In the genomic region with DNA sequence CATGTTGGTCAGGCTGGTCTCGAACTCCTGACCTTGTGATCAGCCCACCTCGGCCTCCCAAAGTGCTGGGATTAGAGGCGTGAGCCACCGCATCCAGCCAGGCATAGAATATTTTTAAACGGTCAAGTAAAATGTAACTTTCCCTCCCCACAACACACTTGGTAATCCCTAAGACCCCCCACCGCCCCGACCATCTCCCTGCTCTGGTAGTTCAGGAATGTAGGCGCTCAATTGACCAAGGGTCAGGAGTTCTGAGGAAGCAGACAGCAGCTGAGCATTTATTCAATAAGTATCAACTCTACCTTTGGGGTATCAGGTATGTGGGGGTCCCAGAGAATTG, we compare ENCODE assay signal across 25 cellular contexts. TPM values are rescaled to one million over a fixed set of nuclear protein-coding genes. Genes with fewer than 3 reads are reported as not detected.
DNase-seq lines count a peak whose midpoint lies in the region; ATAC-seq and TF ChIP-seq lines count a peak whose summit lies in the region.
"Had no signal": no experiment of that assay in that cellular context is flagged by ENCODE, and none has a peak within 500 bp of the region (broad histone marks: within the 10 kb centered on the region; RNA-seq: fewer than 3 reads in every experiment).

No MANE protein-coding gene starts in this region.

- H3K27ac ChIP-seq in right lobe of liver (peak overlapping the region; percentile 60 to 93 (median 87)), stomach (peak overlapping the region; percentile 66 to 97 (median 90))
- H3K27ac ChIP-seq: cardiac muscle cell, right atrium auricular region had no signal

- H3K27ac Mint-ChIP-seq in activated CD4-positive, alpha-beta T cell treated with anti-CD3 and anti-CD28 coated beads, Interleukin-2, amount 10 ng/mL, durations not matched to agents 24 days and 14 days = peak overlapping the region; percentile 20
- H3K27ac Mint-ChIP-seq in activated naive CD8-positive, alpha-beta T cell treated with anti-CD3 and anti-CD28 coated beads for 36 hours = peak overlapping the region; percentile 48
- H3K27ac Mint-ChIP-seq: GM23338 had no signal

- H3K36me3 ChIP-seq in right lobe of liver (no peaks in the 10 kb centered on the region), stomach (no peaks in the 10 kb centered on the region)
- H3K36me3 ChIP-seq: cardiac muscle cell, right atrium auricular region had no signal

- H3K27me3 Mint-ChIP-seq in activated CD4-positive, alpha-beta T cell treated with anti-CD3 and anti-CD28 coated beads, Interleukin-2, amount 10 ng/mL, durations not matched to agents 24 days and 14 days = no peaks in the 10 kb centered on the region
- no peaks in the 10 kb centered on the region for H3K27me3 Mint-ChIP-seq in activated naive CD8-positive, alpha-beta T cell treated with anti-CD3 and anti-CD28 coated beads for 36 hours
- H3K27me3 Mint-ChIP-seq: activated CD4-positive, alpha-beta memory T cell treated with anti-CD3 and anti-CD28 coated beads, Interleukin-2, amount 10 ng/mL, durations not matched to agents 7 days and 5 days had no signal

- H3K4me3 Mint-ChIP-seq in activated CD4-positive, alpha-beta T cell treated with anti-CD3 and anti-CD28 coated beads, Interleukin-2, amount 10 ng/mL, durations not matched to agents 24 days and 14 days = no peak overlapping the region
- H3K4me3 Mint-ChIP-seq in activated naive CD8-positive, alpha-beta T cell treated with anti-CD3 and anti-CD28 coated beads for 36 hours = no peak overlapping the region
- H3K4me3 Mint-ChIP-seq: activated CD4-positive, alpha-beta memory T cell treated with anti-CD3 and anti-CD28 coated beads, Interleukin-2, amount 10 ng/mL, durations not matched to agents 7 days and 5 days; GM23338 had no signal

- no peak for ATAC-seq in right lobe of liver
- ATAC-seq: GM23338 had no signal

- H3K4me1 ChIP-seq in right lobe of liver = peaks cover 0 to 59% (median 13%) of the 10 kb centered on the region in 4 donors
- H3K4me1 ChIP-seq in stomach = peaks cover 54 to 85% (median 73%) of the 10 kb centered on the region in 4 donors

- H3K27me3 ChIP-seq in right lobe of liver (no peaks in the 10 kb centered on the region), stomach (no peaks in the 10 kb centered on the region)
- H3K27me3 ChIP-seq: cardiac muscle cell, right atrium auricular region had no signal

- intact Hi-C loops in activated CD4-positive, alpha-beta T cell treated with anti-CD3 and anti-CD28 coated beads, Interleukin-2, amount 10 ng/mL, durations not matched to agents 24 days and 14 days (cut with micrococcal nuclease) = no loop called here
- intact Hi-C loops in right lobe of liver (cut with DNase I) = no loop called here
- intact Hi-C loops in stomach (cut with DNase I; ENCODE audit: low total_unique reads) = no loop called here

- peaks cover 50% of the 10 kb centered on the region for H3K4me1 Mint-ChIP-seq in activated CD4-positive, alpha-beta T cell treated with anti-CD3 and anti-CD28 coated beads, Interleukin-2, amount 10 ng/mL, durations not matched to agents 24 days and 14 days
- H3K4me1 Mint-ChIP-seq in activated naive CD8-positive, alpha-beta T cell treated with anti-CD3 and anti-CD28 coated beads for 36 hours = peaks cover 56% of the 10 kb centered on the region

- H3K9me3 Mint-ChIP-seq in activated CD4-positive, alpha-beta T cell treated with anti-CD3 and anti-CD28 coated beads, Interleukin-2, amount 10 ng/mL, durations not matched to agents 24 days and 14 days = no peaks in the 10 kb centered on the region
- peaks cover 2% of the 10 kb centered on the region for H3K9me3 Mint-ChIP-seq in activated naive CD8-positive, alpha-beta T cell treated with anti-CD3 and anti-CD28 coated beads for 36 hours
- H3K9me3 Mint-ChIP-seq: activated CD4-positive, alpha-beta memory T cell treated with anti-CD3 and anti-CD28 coated beads, Interleukin-2, amount 10 ng/mL, durations not matched to agents 7 days and 5 days; GM23338 had no signal

- H3K36me3 Mint-ChIP-seq in activated CD4-positive, alpha-beta T cell treated with anti-CD3 and anti-CD28 coated beads, Interleukin-2, amount 10 ng/mL, durations not matched to agents 24 days and 14 days (ENCODE audit: low read depth) = no peaks in the 10 kb centered on the region
- H3K36me3 Mint-ChIP-seq in activated naive CD8-positive, alpha-beta T cell treated with anti-CD3 and anti-CD28 coated beads for 36 hours = no peaks in the 10 kb centered on the region

- peak overlapping the region in 1 of 3 donors; percentile 19 for H3K4me3 ChIP-seq in right lobe of liver
- no peak overlapping the region for H3K4me3 ChIP-seq in stomach
- H3K4me3 ChIP-seq: cardiac muscle cell, GM23338, lung, right atrium auricular region had no signal

- TF ChIP-seq CTCF in right lobe of liver (IDR thresholded peaks at IDR 0.05) (no peak), stomach (IDR thresholded peaks at IDR 0.05) (no peak)

- TF ChIP-seq POLR2A in right lobe of liver (IDR thresholded peaks at IDR 0.05) = no peak
- TF ChIP-seq POLR2A in stomach (IDR thresholded peaks at IDR 0.05) = no peak

- TF ChIP-seq EP300 in stomach (IDR thresholded peaks at IDR 0.05) = no peak

- WGBS in right lobe of liver (ENCODE audit: insufficient coverage, low coverage, low lambda C conversion rate, missing lambda C conversion rate) = 75% methylated on average over 4 of the region's 8 CpGs
- 84 to 90% (median 88%) methylated on average over 8 of the region's 8 CpGs for WGBS in stomach, 5 donors

- DNase-seq in activated CD4-positive, alpha-beta T cell treated with anti-CD3 and anti-CD28 coated beads, Interleukin-2, amount 10 ng/mL, durations not matched to agents 24 days and 14 days = no peak
- DNase-seq in activated CD4-positive, alpha-beta T cell treated with anti-CD3 and anti-CD28 coated beads, Interleukin-2, amount 50 U/mL, for 1 hour = no peak
- no peak for DNase-seq in activated naive CD8-positive, alpha-beta T cell treated with anti-CD3 and anti-CD28 coated beads for 36 hours
- DNase-seq in right lobe of liver (no peak), stomach (no peak), SW480 (ENCODE audit: low spot score) (no peak), SK-N-DZ (ENCODE audit: low spot score) (no peak)
- DNase-seq in stimulated activated CD4-positive, alpha-beta T cell treated with anti-CD3 and anti-CD28 coated beads, Interleukin-4, amount 100 ng/mL, for 4 hours = no peak
- DNase-seq: 8988T; activated CD4-positive, alpha-beta memory T cell treated with anti-CD3 and anti-CD28 coated beads, Interleukin-2, amount 10 ng/mL, durations not matched to agents 7 days and 5 days; activated CD4-positive, CD25-positive, alpha-beta regulatory T cell; activated naive CD4-positive, alpha-beta T cell; cortex of kidney; DMS79; NCI-H1105 treated with DMSO at 0.1 percent for 48 hours; NCI-H2081; NCI-H82; occipital lobe; stimulated activated CD4-positive, alpha-beta T cell treated with anti-CD3 and anti-CD28 coated beads, Interleukin-4, amount 100 ng/mL, for 1 hour; stimulated activated naive CD4-positive, alpha-beta T cell treated with Interleukin-2 at 50 U/mL for 16 hours; trophoblast cell had no signal

- no peaks in the 10 kb centered on the region for H3K9me3 ChIP-seq in right lobe of liver
- no peaks in the 10 kb centered on the region for H3K9me3 ChIP-seq in stomach
- H3K9me3 ChIP-seq: right atrium auricular region had no signal

RNA-seq across cellular contexts. Expression of a gene that starts 48.3 kb away (rescaled TPM):
- total RNA-seq in activated CD4-positive, alpha-beta T cell treated with anti-CD3 and anti-CD28 coated beads, Interleukin-2, amount 10 ng/mL, durations not matched to agents 24 days and 14 days = 29.0 and 30.1 TPM in 2 replicates
- total RNA-seq in activated naive CD8-positive, alpha-beta T cell treated with anti-CD3 and anti-CD28 coated beads for 36 hours = 10 to 100 TPM; 40.1 to 44.9 TPM
- total RNA-seq in right lobe of liver (100 to 1,000 TPM in 3 of 6 experiments, 10 to 100 TPM in 3; 36.2 to 222 (median 82.1) TPM), stomach (100 to 1,000 TPM in 3 of 5 donors, 10 to 100 TPM in 2; 69.4 to 346 (median 100) TPM)
- 10 to 100 TPM; 30.1 to 40.0 (median 39.9) TPM for polyA plus RNA-seq in stomach
- polyA plus RNA-seq in SK-N-DZ (2014; cell fraction: cytosol; rRNA removed) = 4.1 and 5.7 TPM in 2 replicates
- 4.8 and 5.1 TPM in 2 replicates for polyA plus RNA-seq in SK-N-DZ (2014; cell fraction: nucleus; rRNA removed)
